8 cellular contexts compared by ENCODE assay signal in the genomic region with DNA sequence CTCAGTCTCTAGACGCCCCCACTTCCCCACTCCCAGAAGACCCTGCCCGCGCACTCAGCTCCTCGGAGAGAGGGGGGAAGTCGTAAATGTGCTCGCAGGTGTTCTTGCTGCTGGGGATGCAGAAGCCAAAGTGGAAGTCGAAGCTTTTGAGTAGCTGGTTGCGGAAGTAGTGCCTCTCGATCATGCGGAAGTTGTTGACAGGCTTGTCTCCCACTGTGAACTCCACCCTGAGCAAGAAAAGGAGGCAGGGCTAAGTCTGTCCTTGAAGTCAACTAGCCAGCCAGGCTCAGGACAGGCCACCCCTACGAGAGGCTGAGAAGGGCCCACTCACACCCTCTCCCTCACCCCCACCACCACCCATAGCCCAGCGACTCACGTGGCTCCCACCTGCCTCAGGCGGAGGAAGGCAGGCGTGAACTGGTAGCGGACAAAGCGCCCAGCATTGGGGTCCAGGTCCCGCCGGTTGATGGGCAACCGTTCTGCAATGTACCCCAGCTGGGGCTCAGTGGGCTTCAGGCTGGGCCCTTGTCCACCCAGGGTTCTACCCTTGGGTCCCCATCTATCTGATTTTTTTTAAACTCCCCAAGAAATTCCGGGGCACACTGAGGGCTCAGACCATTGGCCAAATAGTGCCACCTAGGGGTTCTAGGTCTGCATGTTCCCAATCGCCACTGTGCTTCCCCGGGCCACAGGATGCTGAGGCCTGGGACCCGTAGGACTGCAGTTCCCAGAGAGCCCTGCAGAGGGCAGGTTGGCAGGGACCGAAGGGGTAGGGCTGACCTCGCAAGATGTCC. TPM values are rescaled to one million over a fixed set of nuclear protein-coding genes. Genes with fewer than 3 reads are reported as not detected.
DNase-seq lines count a peak whose midpoint lies in the region; ATAC-seq and TF ChIP-seq lines count a peak whose summit lies in the region.

No MANE protein-coding gene starts in this region.

- H3K9me3 Mint-ChIP-seq in type B pancreatic cell = no peaks in the 10 kb centered on the region

- no peaks in the 10 kb centered on the region for H3K27me3 ChIP-seq in foreskin keratinocyte

- H3K4me1 ChIP-seq in foreskin keratinocyte = no peaks in the 10 kb centered on the region

- H3K4me1 Mint-ChIP-seq in type B pancreatic cell (ENCODE audit: unreplicated experiment) = peaks cover 26% of the 10 kb centered on the region

- H3K27ac Mint-ChIP-seq in type B pancreatic cell = no peak overlapping the region

- CTCF ChIA-PET in RWPE1 (lab: Yijun Ruan, JAX) = interaction anchor here (0.6 to 1.3 kb wide), 11 partner anchors 11 to 587 kb away, joined by 3 to 6 read pairs (median 4); a partner anchor contains a TSS

- H3K36me3 Mint-ChIP-seq in type B pancreatic cell = no peaks in the 10 kb centered on the region

- H3K27ac ChIP-seq in RWPE1 = no peak overlapping the region
- H3K27ac ChIP-seq in foreskin keratinocyte = no peak overlapping the region

- no peaks in the 10 kb centered on the region for H3K27me3 Mint-ChIP-seq in type B pancreatic cell

- TF ChIP-seq CTCF in RWPE1 (conservative IDR thresholded peaks at IDR 0.05; ENCODE audit: low read depth) = peak; percentile 77
- peak; percentile 90 for TF ChIP-seq CTCF in foreskin keratinocyte (conservative IDR thresholded peaks at IDR 0.05)
- peak; percentile 88 for TF ChIP-seq CTCF in type B pancreatic cell (conservative IDR thresholded peaks at IDR 0.05)

- peak; percentile 27 to 35 for DNase-seq in NCI-H2081 (lab: John Stamatoyannopoulos, UW)
- DNase-seq in NCI-H2081 treated with DMSO at 0.1 percent for 48 hours (lab: John Stamatoyannopoulos, UW) = no peak
- DNase-seq in RWPE1 (ENCODE audit: low spot score) = peak; percentile 72
- peak; percentile 52 for DNase-seq in activated T-helper 9 cell treated with anti-CD3 and anti-CD28 coated beads, Interleukin-2, amount 50 U/mL, for 16 hours (ENCODE audit: low read depth)
- DNase-seq in foreskin keratinocyte = no peak
- DNase-seq in occipital lobe (lab: John Stamatoyannopoulos, UW) = peak; percentile 40
- DNase-seq in type B pancreatic cell (ENCODE audit: extremely low spot score, unreplicated experiment) = peak; percentile 84

- POLR2A ChIA-PET in RWPE1 (lab: Yijun Ruan, JAX; ENCODE audit: low non-redundant PET) = no interaction called here

- peak overlapping the region; percentile 51 for H3K4me3 Mint-ChIP-seq in type B pancreatic cell

- ATAC-seq in HG03439 (IDR thresholded peaks at IDR 0.05; ENCODE audit: unreplicated experiment) = peak; percentile 47
- ATAC-seq in foreskin keratinocyte = peak; percentile 49

RNA-seq across cellular contexts. Expression of a gene that starts 4.6 kb away (rescaled TPM):
- 22.9 and 24.1 TPM in 2 replicates for total RNA-seq in foreskin keratinocyte
- 28.5 and 31.8 TPM in 2 replicates for polyA plus RNA-seq in foreskin keratinocyte
- 31.5 TPM for total RNA-seq in occipital lobe
- 40.2 and 52.2 TPM in 2 replicates for total RNA-seq in type B pancreatic cell (ENCODE audit: low replicate concordance)

RNA-seq across cellular contexts. Expression of a gene that starts 23.5 kb away (rescaled TPM):
- total RNA-seq in foreskin keratinocyte (44.9 and 47.4 TPM in 2 replicates), occipital lobe (12.8 TPM), type B pancreatic cell (ENCODE audit: low replicate concordance) (66.1 and 75.0 TPM in 2 replicates)
- polyA plus RNA-seq in foreskin keratinocyte = 32.3 and 36.8 TPM in 2 replicates

RNA-seq across cellular contexts. Expression of a gene that starts 28.9 kb away (rescaled TPM):
- 18.4 and 20.8 TPM in 2 replicates for total RNA-seq in foreskin keratinocyte
- polyA plus RNA-seq in foreskin keratinocyte = 19.5 and 22.8 TPM in 2 replicates
- 78.1 TPM for total RNA-seq in occipital lobe
- 7.1 and 12.6 TPM in 2 replicates for total RNA-seq in type B pancreatic cell (ENCODE audit: low replicate concordance)

RNA-seq across cellular contexts. Expression of a gene that starts 41.7 kb away (rescaled TPM):
- total RNA-seq in foreskin keratinocyte (0.07 and 0.28 TPM in 2 replicates), occipital lobe (not detected), type B pancreatic cell (ENCODE audit: low replicate concordance) (1.0 and 1.2 TPM in 2 replicates)
- 0.07 and 0.18 TPM in 2 replicates for polyA plus RNA-seq in foreskin keratinocyte

RNA-seq across cellular contexts. Expression of a gene that starts 51.0 kb away (rescaled TPM):
- total RNA-seq in foreskin keratinocyte (47.7 and 66.0 TPM in 2 replicates), occipital lobe (4.7 TPM), type B pancreatic cell (ENCODE audit: low replicate concordance) (30.9 and 88.3 TPM in 2 replicates)
- polyA plus RNA-seq in foreskin keratinocyte = 33.3 and 45.2 TPM in 2 replicates

Comparison
In these comparisons a context has a peak if more than half of its experiments do, and no peak if none do; other contexts are left out.
1. DNase-seq: peak in NCI-H2081 (2 of 2), RWPE1 (single experiment), activated T-helper 9 cell treated with anti-CD3 and anti-CD28 coated beads, Interleukin-2, amount 50 U/mL, for 16 hours (single experiment), occipital lobe (single experiment) and type B pancreatic cell (single experiment); none in NCI-H2081 treated with DMSO at 0.1 percent for 48 hours (single experiment) and foreskin keratinocyte (0 of 2).
2. Peak in every context shown above with its lines, with median percentiles within 50 percentile points of each other: CTCF ChIP-seq.